ENCODE assay signal across 35 cellular contexts in genomic region chr1:196590959-196591358, GRCh38. TPM values are rescaled to one million over a fixed set of nuclear protein-coding genes. Genes with fewer than 3 reads are reported as not detected.
"Had no signal": no experiment of that assay in that cellular context is flagged by ENCODE, and none has a peak within 500 bp of the region (broad histone marks: within the 10 kb centered on the region; RNA-seq: fewer than 3 reads in every experiment).

No MANE protein-coding gene starts in this region.

- H3K9me3 Mint-ChIP-seq: activated CD4-positive, alpha-beta T cell treated with anti-CD3 and anti-CD28 coated beads, Interleukin-2, amount 10 ng/mL, durations not matched to agents 24 days and 14 days; activated T-cell treated with anti-CD3 and anti-CD28 coated beads, Interleukin-2, amount 50 U/mL, for 4 hours had no signal

- ATAC-seq: activated CD8-positive, alpha-beta T cell treated with anti-CD3 and anti-CD28 coated beads, Interleukin-2, amount 10 ng/mL, durations not matched to agents 7 days and 5 days; activated T-cell treated with anti-CD3 and anti-CD28 coated beads, Interleukin-2, amount 50 U/mL, for 4 hours; PC-3; Right ventricle myocardium inferior; SK-N-SH treated with all-trans-retinoic acid at 6 μM for 48 hours had no signal

- H3K27ac ChIP-seq: cardiac muscle cell, RWPE1, VCaP had no signal

- H3K27me3 ChIP-seq: cardiac muscle cell, MG63 had no signal

- H3K27ac Mint-ChIP-seq: activated CD4-positive, alpha-beta T cell treated with anti-CD3 and anti-CD28 coated beads, Interleukin-2, amount 10 ng/mL, durations not matched to agents 24 days and 14 days; activated CD8-positive, alpha-beta T cell treated with anti-CD3 and anti-CD28 coated beads, Interleukin-2, amount 10 ng/mL, durations not matched to agents 7 days and 5 days; activated naive CD8-positive, alpha-beta T cell treated with anti-CD3 and anti-CD28 coated beads for 36 hours had no signal

- H3K4me1 Mint-ChIP-seq: activated CD4-positive, alpha-beta T cell treated with anti-CD3 and anti-CD28 coated beads, Interleukin-2, amount 10 ng/mL, durations not matched to agents 24 days and 14 days; activated naive CD8-positive, alpha-beta T cell treated with anti-CD3 and anti-CD28 coated beads for 36 hours; central memory CD8-positive, alpha-beta T cell had no signal

- H3K36me3 ChIP-seq: cardiac muscle cell, MG63 had no signal

- DNase-seq: activated CD4-positive, alpha-beta T cell treated with anti-CD3 and anti-CD28 coated beads for 1 hour; activated CD4-positive, alpha-beta T cell treated with anti-CD3 and anti-CD28 coated beads, Interleukin-2, amount 10 ng/mL, durations not matched to agents 24 days and 14 days; activated CD4-positive, alpha-beta T cell treated with anti-CD3 and anti-CD28 coated beads, Interleukin-2, amount 50 U/mL, for 48 hours; activated CD4-positive, CD25-positive, alpha-beta regulatory T cell; activated CD8-positive, alpha-beta T cell treated with anti-CD3 and anti-CD28 coated beads, Interleukin-2, amount 10 ng/mL, durations not matched to agents 7 days and 5 days; activated effector memory CD4-positive, alpha-beta T cell treated with Interleukin-2 at 50 U/mL for 16 hours; activated naive CD4-positive, alpha-beta T cell treated with anti-CD3 and anti-CD28 coated beads, Interleukin-2, amount 50 U/mL, for 16 hours; activated naive CD8-positive, alpha-beta T cell treated with anti-CD3 and anti-CD28 coated beads for 36 hours; activated T-cell treated with anti-CD3 and anti-CD28 coated beads, Interleukin-2, amount 50 U/mL, for 4 hours; amniotic stem cell; Kasumi-1; KG1; MG63; NCI-H1048; NCI-H1105 treated with DMSO at 0.1 percent for 48 hours; NCI-H1436; NCI-H1694 treated with DMSO at 0.1 percent for 48 hours; NCI-H2029; NCI-H510A; NCI-H526; NCI-H748 treated with DMSO at 0.1 percent for 48 hours; NK-92 treated with Interleukin-12 subunit alpha and Interleukin-12 subunit beta, amount 100 ng/mL, for 24 hours; PC-3; SIG-M5; SW 1271; T-helper 1 cell; T-helper 2 cell; T-helper 9 cell had no signal

- H3K4me3 Mint-ChIP-seq: activated CD4-positive, alpha-beta T cell treated with anti-CD3 and anti-CD28 coated beads, Interleukin-2, amount 10 ng/mL, durations not matched to agents 24 days and 14 days; activated CD8-positive, alpha-beta T cell treated with anti-CD3 and anti-CD28 coated beads, Interleukin-2, amount 10 ng/mL, durations not matched to agents 7 days and 5 days; activated naive CD8-positive, alpha-beta T cell treated with anti-CD3 and anti-CD28 coated beads for 36 hours; activated T-cell treated with anti-CD3 and anti-CD28 coated beads, Interleukin-2, amount 50 U/mL, for 4 hours; central memory CD8-positive, alpha-beta T cell had no signal

- H3K9me3 ChIP-seq: MG63 had no signal

- H3K4me3 ChIP-seq: cardiac muscle cell, MG63 had no signal

- H3K36me3 Mint-ChIP-seq: activated naive CD8-positive, alpha-beta T cell treated with anti-CD3 and anti-CD28 coated beads for 36 hours had no signal

- H3K27me3 Mint-ChIP-seq: activated CD4-positive, alpha-beta T cell treated with anti-CD3 and anti-CD28 coated beads, Interleukin-2, amount 10 ng/mL, durations not matched to agents 24 days and 14 days; activated naive CD8-positive, alpha-beta T cell treated with anti-CD3 and anti-CD28 coated beads for 36 hours; central memory CD8-positive, alpha-beta T cell had no signal

RNA-seq across cellular contexts. Expression of gene KCNT2, which starts 17.3 kb away (rescaled TPM):
- total RNA-seq: activated CD4-positive, alpha-beta T cell treated with anti-CD3 and anti-CD28 coated beads, Interleukin-2, amount 10 ng/mL, durations not matched to agents 24 days and 14 days; activated CD8-positive, alpha-beta T cell treated with anti-CD3 and anti-CD28 coated beads, Interleukin-2, amount 10 ng/mL, durations not matched to agents 7 days and 5 days; activated naive CD8-positive, alpha-beta T cell treated with anti-CD3 and anti-CD28 coated beads for 36 hours; activated T-cell treated with anti-CD3 and anti-CD28 coated beads, Interleukin-2, amount 50 U/mL, for 4 hours; SK-MEL-5 had no signal
